8 cellular contexts compared by ENCODE assay signal in genomic region chr6:138773177-138774091, GRCh38.
DNase-seq lines count a peak whose midpoint lies in the region; ATAC-seq and TF ChIP-seq lines count a peak whose summit lies in the region.

TSS of gene CCDC28A (plus strand) at chr6:138773769. CDS start at chr6:138776121, 2,352 bp downstream.

- no peak for TF ChIP-seq CTCF in AG09309 (IDR thresholded peaks at IDR 0.05; ENCODE audit: control insufficient read depth, insufficient read depth, low read depth, low read length, missing control alignments)

- peak within 1 kb of the TSS; percentile 97 for H3K27ac Mint-ChIP-seq in central memory CD8-positive, alpha-beta T cell (ENCODE audit: low read depth)

- H3K4me3 Mint-ChIP-seq in central memory CD8-positive, alpha-beta T cell = peak within 1 kb of the TSS; percentile 94

- DNase-seq in AG09309 (ENCODE audit: low read depth) (peak; percentile 72), NCI-H446 (lab: John Stamatoyannopoulos, UW) (peak; percentile 94 to 95), iris pigment epithelial cell (ENCODE audit: low read depth) (peak; percentile 94)
- peak; percentile 90 for DNase-seq in activated CD4-positive, CD25-positive, alpha-beta regulatory T cell treated with anti-CD3 and anti-CD28 coated beads, Interleukin-2, amount 50 U/mL, for 16 hours (ENCODE audit: low read depth, low spot score)
- DNase-seq in central memory CD8-positive, alpha-beta T cell (ENCODE audit: low spot score in 2 of 2) = peak; percentile 92
- DNase-seq in stimulated activated CD4-positive, alpha-beta T cell treated with anti-CD3 and anti-CD28 coated beads, Interleukin-12 subunit alpha, Interleukin-12 subunit beta, amount 100 ng/mL, for 24 hours (ENCODE audit: low read depth in 2 of 2) = peak; percentile 85

- ATAC-seq in GM19025 (IDR thresholded peaks at IDR 0.05; ENCODE audit: low read depth, unreplicated experiment) (peak; percentile 94), HG03342 (IDR thresholded peaks at IDR 0.05; ENCODE audit: unreplicated experiment) (peak; percentile 90)
- peak; percentile 86 for ATAC-seq in central memory CD8-positive, alpha-beta T cell (replicated peaks; ENCODE audit: extremely low read depth, poor library complexity, severe bottlenecking)

- H3K4me3 ChIP-seq in AG09309 (ENCODE audit: control insufficient read depth, low read depth, low read length) = peak within 1 kb of the TSS; percentile 92

- peaks cover 14% of the 10 kb centered on the region for H3K4me1 Mint-ChIP-seq in central memory CD8-positive, alpha-beta T cell

- no peaks in the 10 kb centered on the region for H3K27me3 Mint-ChIP-seq in central memory CD8-positive, alpha-beta T cell

- peaks cover 14% of the 10 kb centered on the region for H3K36me3 Mint-ChIP-seq in central memory CD8-positive, alpha-beta T cell (ENCODE audit: insufficient read depth)

- H3K9me3 Mint-ChIP-seq in central memory CD8-positive, alpha-beta T cell = no peaks in the 10 kb centered on the region

Comparison
In these comparisons a context has a peak if more than half of its experiments do, and no peak if none do; other contexts are left out.
1. Peak in every context shown above with its lines: DNase-seq, ATAC-seq and H3K4me3 ChIP-seq.